ENCODE assay signal across 10 cellular contexts in genomic region chr1:39413902-39414528, GRCh38.
DNase-seq lines count a peak whose midpoint lies in the region; ATAC-seq and TF ChIP-seq lines count a peak whose summit lies in the region.
"Had no signal": no experiment of that assay in that cellular context is flagged by ENCODE, and none has a peak within 500 bp of the region (broad histone marks: within the 10 kb centered on the region; RNA-seq: fewer than 3 reads in every experiment).

No MANE protein-coding gene starts in this region.

- WGBS in sigmoid colon, 2 donors = 84 to 87% methylated on average over 4 of the region's 4 CpGs

- peaks cover 0 to 4% (median 2%) of the 10 kb centered on the region in 4 donors for H3K36me3 ChIP-seq in sigmoid colon

- no peaks in the 10 kb centered on the region for H3K9me3 Mint-ChIP-seq in Calu3 (ENCODE audit: low read depth, unreplicated experiment)

- POLR2A ChIA-PET in RWPE1 (lab: Yijun Ruan, JAX; ENCODE audit: low non-redundant PET) = no interaction called here

- H3K36me3 Mint-ChIP-seq in Calu3 (ENCODE audit: insufficient read depth, unreplicated experiment) = peaks cover 98% of the 10 kb centered on the region

- no peaks in the 10 kb centered on the region for H3K27me3 Mint-ChIP-seq in Calu3 (ENCODE audit: unreplicated experiment)

- H3K27ac Mint-ChIP-seq in Calu3 (ENCODE audit: unreplicated experiment) = peak overlapping the region; percentile 94

- no peak for TF ChIP-seq POLR2A in sigmoid colon (IDR thresholded peaks at IDR 0.05)

- CTCF ChIA-PET in Calu3 (lab: Charles Lee) = interaction anchor here (1.0 to 5.0 kb wide), 2 partner anchors 13 to 36 kb away, joined by 4 to 55 read pairs; no protein-coding TSS in a partner anchor
- CTCF ChIA-PET in RWPE1 (lab: Yijun Ruan, JAX) = interaction anchor here (0.6 kb wide), 1 partner anchor 60 kb away, joined by 3 read pairs; no protein-coding TSS in a partner anchor

- BruUV-seq in Calu3 (replicated peaks; lab: Mats Ljungman, UMichigan) = no TSS peak

- H3K4me3 ChIP-seq in foreskin fibroblast (ENCODE audit: low read depth in 1 of 2, low read length in 2 of 2) = peak overlapping the region; percentile 31 to 46
- peak overlapping the region in 2 of 4 donors; percentile 13 to 18 for H3K4me3 ChIP-seq in sigmoid colon

- no peak for ATAC-seq in HG03457 (IDR thresholded peaks at IDR 0.05; ENCODE audit: unreplicated experiment)
- ATAC-seq in HG03039 (IDR thresholded peaks at IDR 0.05; ENCODE audit: unreplicated experiment) = no peak

- TF ChIP-seq EP300 in sigmoid colon (IDR thresholded peaks at IDR 0.05) = no peak

- no peaks in the 10 kb centered on the region for H3K9me3 ChIP-seq in sigmoid colon

- peak overlapping the region; percentile 95 for H3K4me3 Mint-ChIP-seq in Calu3 (ENCODE audit: low read depth, unreplicated experiment)

- intact Hi-C loops in Calu3 (cut with micrococcal nuclease; ENCODE audit: unreplicated experiment) (loop anchor here (10.0 kb wide), 2 partner anchors 149 to 219 kb away; no protein-coding TSS in a partner anchor), sigmoid colon (cut with DNase I) (loop anchor here (5.0 kb wide), 1 partner anchor 57 kb away; no protein-coding TSS in a partner anchor), posterior cingulate gyrus (cut with DNase I) (loop anchor here (10.0 kb wide), 1 partner anchor 209 kb away; the partner anchor contains the start of gene MACF1)

- H3K27ac ChIP-seq in RWPE1 (peak overlapping the region; percentile 26; the same call in 1 of the 2 replicates), sigmoid colon (peak overlapping the region in 3 of 4 donors; percentile 21 to 74 (median 51))

- no peak for TF ChIP-seq CTCF in Calu3 (IDR thresholded peaks at IDR 0.05; ENCODE audit: unreplicated experiment)
- TF ChIP-seq CTCF in RWPE1 (conservative IDR thresholded peaks at IDR 0.05; ENCODE audit: low read depth) = no peak
- no peak for TF ChIP-seq CTCF in foreskin fibroblast (IDR thresholded peaks at IDR 0.05; ENCODE audit: low read depth, low read length)
- no peak for TF ChIP-seq CTCF in sigmoid colon (IDR thresholded peaks at IDR 0.05)

- peaks cover 0 to 95% (median 82%) of the 10 kb centered on the region in 4 donors for H3K4me1 ChIP-seq in sigmoid colon

- no peak for DNase-seq in Calu3
- no peak for DNase-seq in RWPE1 (ENCODE audit: low spot score)
- no peak for DNase-seq in foreskin fibroblast
- no peak for DNase-seq in sigmoid colon
- DNase-seq in NCI-H82 (lab: John Stamatoyannopoulos, UW) = no peak
- no peak for DNase-seq in posterior cingulate gyrus
- DNase-seq: activated gamma-delta T cell, NCI-H1930 had no signal

- H3K4me1 Mint-ChIP-seq in Calu3 (ENCODE audit: low read depth, unreplicated experiment) = peaks cover 36% of the 10 kb centered on the region

- H3K27me3 ChIP-seq in sigmoid colon = no peaks in the 10 kb centered on the region
